In genomic region chr13:51966186-51966585, GRCh38 we compare ENCODE assay signal across 27 cellular contexts.
"Had no signal": no experiment of that assay in that cellular context is flagged by ENCODE, and none has a peak within 500 bp of the region (broad histone marks: within the 10 kb centered on the region; RNA-seq: fewer than 3 reads in every experiment).

No MANE protein-coding gene starts in this region.

- ATAC-seq: Panc1 had no signal

- H3K36me3 ChIP-seq: SJSA1 had no signal

- H3K4me3 ChIP-seq: PC-9, SJSA1 had no signal

- H3K4me2 ChIP-seq: PC-9, SK-N-SH had no signal

- H3K9me3 ChIP-seq: SJSA1, SK-N-SH had no signal

- H3K27ac ChIP-seq: KMS-11, PC-9, SJSA1 had no signal

- DNase-seq: Karpas-422, MM.1S, MV-4-11, NCI-H1092, NCI-H1105, NCI-H1417 treated with DMSO at 0.1 percent for 48 hours, NCI-H1436 treated with DMSO at 0.1 percent for 48 hours, NCI-H1694 treated with DMSO at 0.1 percent for 48 hours, NCI-H187 treated with DMSO at 0.1 percent for 48 hours, NCI-H2029, NCI-H2081, NCI-H2171 treated with DMSO at 0.1 percent for 48 hours, NCI-H2227 treated with DMSO at 0.1 percent for 48 hours, NCI-H345, NCI-H446, NCI-H510A treated with DMSO at 0.1 percent for 48 hours, NCI-H524 treated with DMSO at 0.1 percent for 48 hours, NCI-H526 treated with DMSO at 0.1 percent for 48 hours, NCI-H774, PC-9, Right ventricle myocardium superior, SHP77 treated with DMSO at 0.1 percent for 48 hours, SK-N-SH, SW 1271 had no signal

- H3K27me3 ChIP-seq: SJSA1 had no signal

- H3K9ac ChIP-seq: KMS-11, SK-N-SH had no signal

- H3K4me1 ChIP-seq: SJSA1 had no signal

- H2AFZ ChIP-seq: PC-9 had no signal
